ENCODE assay signal across 12 cellular contexts in the genomic region with DNA sequence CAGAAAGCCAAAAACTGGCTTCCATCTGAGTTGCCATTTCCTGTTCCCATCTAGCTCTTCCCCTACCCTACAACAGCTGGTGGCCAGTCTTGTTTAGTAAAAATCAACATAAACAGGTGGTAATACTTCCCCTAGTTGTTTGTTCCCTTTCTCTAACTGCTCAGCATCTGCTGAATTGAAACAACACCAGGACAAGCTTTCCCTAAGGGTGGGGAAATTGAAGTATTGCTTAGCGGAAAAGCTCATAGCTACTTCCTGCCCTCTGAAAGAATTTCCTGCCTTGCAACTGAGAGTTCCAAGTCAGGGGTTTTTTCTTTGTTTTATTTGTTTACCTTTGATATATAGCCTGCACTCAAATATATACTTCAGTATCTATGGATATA.
DNase-seq lines count a peak whose midpoint lies in the region; ATAC-seq lines count a peak whose summit lies in the region.
"Had no signal": no experiment of that assay in that cellular context is flagged by ENCODE, and none has a peak within 500 bp of the region (broad histone marks: within the 10 kb centered on the region; RNA-seq: fewer than 3 reads in every experiment).

No MANE protein-coding gene starts in this region.

- peak; percentile 33 for ATAC-seq in left colon
- ATAC-seq in stimulated activated effector memory CD8-positive, alpha-beta T cell treated with anti-CD3 and anti-CD28 coated beads, Interleukin-12 subunit alpha, Interleukin-12 subunit beta, amount 100 ng/mL, for 72 hours = no peak
- no peak for ATAC-seq in GM19467 (IDR thresholded peaks at IDR 0.05; ENCODE audit: unreplicated experiment)
- ATAC-seq: A549 had no signal

- DNase-seq in activated CD4-positive, alpha-beta memory T cell treated with anti-CD3 and anti-CD28 coated beads, Interleukin-2, amount 10 ng/mL, durations not matched to agents 7 days and 5 days = no peak
- no peak for DNase-seq in activated CD4-positive, alpha-beta memory T cell treated with anti-CD3 and anti-CD28 coated beads for 36 hours
- DNase-seq in activated T-helper 2 cell treated with anti-CD3 and anti-CD28 coated beads, Interferon-gamma antibody, Interleukin-2, Interleukin-4, amounts not matched to agents 10 μg/mL and 5 μg/mL and 100 μg/mL, durations not matched to agents 14 hours and 24 hours and 36 hours (ENCODE audit: low spot score) = no peak
- no peak for DNase-seq in left colon
- no peak for DNase-seq in stimulated activated effector memory CD8-positive, alpha-beta T cell treated with anti-CD3 and anti-CD28 coated beads, Interleukin-12 subunit alpha, Interleukin-12 subunit beta, amount 100 ng/mL, for 72 hours (ENCODE audit: low spot score in 2 of 2)
- DNase-seq in stimulated activated CD4-positive, alpha-beta T cell treated with anti-CD3 and anti-CD28 coated beads, Interleukin-15, amount 100 ng/mL, for 24 hours = no peak
- DNase-seq in effector CD4-positive, alpha-beta T cell = no peak
- DNase-seq: activated CD4-positive, alpha-beta T cell treated with anti-CD3 and anti-CD28 coated beads, Interleukin-2, amount 10 ng/mL, durations not matched to agents 7 days and 5 days; activated effector memory CD4-positive, alpha-beta T cell treated with Interleukin-2 at 50 U/mL for 16 hours had no signal

- peaks cover 15% of the 10 kb centered on the region for H3K4me1 Mint-ChIP-seq in activated CD4-positive, alpha-beta memory T cell treated with anti-CD3 and anti-CD28 coated beads, Interleukin-2, amount 10 ng/mL, durations not matched to agents 7 days and 5 days
- peaks cover 22% of the 10 kb centered on the region for H3K4me1 Mint-ChIP-seq in activated CD4-positive, alpha-beta memory T cell treated with anti-CD3 and anti-CD28 coated beads for 36 hours (ENCODE audit: low read depth)
- H3K4me1 Mint-ChIP-seq in activated T-helper 2 cell treated with anti-CD3 and anti-CD28 coated beads, Interferon-gamma antibody, Interleukin-2, Interleukin-4, amounts not matched to agents 10 μg/mL and 5 μg/mL and 100 μg/mL, durations not matched to agents 14 hours and 24 hours and 36 hours (ENCODE audit: low read depth) = peaks cover 6% of the 10 kb centered on the region
- peaks cover 20% of the 10 kb centered on the region for H3K4me1 Mint-ChIP-seq in stimulated activated effector memory CD8-positive, alpha-beta T cell treated with anti-CD3 and anti-CD28 coated beads, Interleukin-12 subunit alpha, Interleukin-12 subunit beta, amount 100 ng/mL, for 72 hours

- H3K9me3 Mint-ChIP-seq in activated CD4-positive, alpha-beta memory T cell treated with anti-CD3 and anti-CD28 coated beads, Interleukin-2, amount 10 ng/mL, durations not matched to agents 7 days and 5 days = no peaks in the 10 kb centered on the region
- H3K9me3 Mint-ChIP-seq in activated CD4-positive, alpha-beta memory T cell treated with anti-CD3 and anti-CD28 coated beads for 36 hours = no peaks in the 10 kb centered on the region
- no peaks in the 10 kb centered on the region for H3K9me3 Mint-ChIP-seq in activated T-helper 2 cell treated with anti-CD3 and anti-CD28 coated beads, Interferon-gamma antibody, Interleukin-2, Interleukin-4, amounts not matched to agents 10 μg/mL and 5 μg/mL and 100 μg/mL, durations not matched to agents 14 hours and 24 hours and 36 hours
- no peaks in the 10 kb centered on the region for H3K9me3 Mint-ChIP-seq in stimulated activated effector memory CD8-positive, alpha-beta T cell treated with anti-CD3 and anti-CD28 coated beads, Interleukin-12 subunit alpha, Interleukin-12 subunit beta, amount 100 ng/mL, for 72 hours
- H3K9me3 Mint-ChIP-seq: activated CD4-positive, alpha-beta T cell treated with anti-CD3 and anti-CD28 coated beads, Interleukin-2, amount 10 ng/mL, durations not matched to agents 7 days and 5 days; T-helper 1 cell treated with Interleukin-12 subunit alpha and Interleukin-12 subunit beta and Interleukin-4 antibody, amounts not matched to agents 30 μg/mL and 1 μg/mL, for 36 hours had no signal

- no peak overlapping the region for H3K4me3 Mint-ChIP-seq in activated CD4-positive, alpha-beta memory T cell treated with anti-CD3 and anti-CD28 coated beads, Interleukin-2, amount 10 ng/mL, durations not matched to agents 7 days and 5 days
- no peak overlapping the region for H3K4me3 Mint-ChIP-seq in activated CD4-positive, alpha-beta memory T cell treated with anti-CD3 and anti-CD28 coated beads for 36 hours
- H3K4me3 Mint-ChIP-seq in activated T-helper 2 cell treated with anti-CD3 and anti-CD28 coated beads, Interferon-gamma antibody, Interleukin-2, Interleukin-4, amounts not matched to agents 10 μg/mL and 5 μg/mL and 100 μg/mL, durations not matched to agents 14 hours and 24 hours and 36 hours (ENCODE audit: low read depth) = no peak overlapping the region
- no peak overlapping the region for H3K4me3 Mint-ChIP-seq in stimulated activated effector memory CD8-positive, alpha-beta T cell treated with anti-CD3 and anti-CD28 coated beads, Interleukin-12 subunit alpha, Interleukin-12 subunit beta, amount 100 ng/mL, for 72 hours
- H3K4me3 Mint-ChIP-seq: activated CD4-positive, alpha-beta T cell treated with anti-CD3 and anti-CD28 coated beads, Interleukin-2, amount 10 ng/mL, durations not matched to agents 7 days and 5 days; T-helper 1 cell treated with Interleukin-12 subunit alpha and Interleukin-12 subunit beta and Interleukin-4 antibody, amounts not matched to agents 30 μg/mL and 1 μg/mL, for 36 hours had no signal

- intact Hi-C loops in activated CD4-positive, alpha-beta memory T cell treated with anti-CD3 and anti-CD28 coated beads for 36 hours (cut with micrococcal nuclease) = no loop called here
- intact Hi-C loops in activated T-helper 2 cell treated with anti-CD3 and anti-CD28 coated beads, Interferon-gamma antibody, Interleukin-2, Interleukin-4, amounts not matched to agents 10 μg/mL and 5 μg/mL and 100 μg/mL, durations not matched to agents 14 hours and 24 hours and 36 hours (cut with micrococcal nuclease) = no loop called here
- intact Hi-C loops in left colon (cut with DNase I, micrococcal nuclease) = no loop called here

- peak overlapping the region; percentile 42 for H3K27ac Mint-ChIP-seq in activated CD4-positive, alpha-beta memory T cell treated with anti-CD3 and anti-CD28 coated beads, Interleukin-2, amount 10 ng/mL, durations not matched to agents 7 days and 5 days
- H3K27ac Mint-ChIP-seq in activated CD4-positive, alpha-beta memory T cell treated with anti-CD3 and anti-CD28 coated beads for 36 hours = no peak overlapping the region
- peak overlapping the region; percentile 39 for H3K27ac Mint-ChIP-seq in activated T-helper 2 cell treated with anti-CD3 and anti-CD28 coated beads, Interferon-gamma antibody, Interleukin-2, Interleukin-4, amounts not matched to agents 10 μg/mL and 5 μg/mL and 100 μg/mL, durations not matched to agents 14 hours and 24 hours and 36 hours
- H3K27ac Mint-ChIP-seq in stimulated activated effector memory CD8-positive, alpha-beta T cell treated with anti-CD3 and anti-CD28 coated beads, Interleukin-12 subunit alpha, Interleukin-12 subunit beta, amount 100 ng/mL, for 72 hours = peak overlapping the region; percentile 4
- H3K27ac Mint-ChIP-seq: activated CD4-positive, alpha-beta T cell treated with anti-CD3 and anti-CD28 coated beads, Interleukin-2, amount 10 ng/mL, durations not matched to agents 7 days and 5 days; T-helper 1 cell treated with Interleukin-12 subunit alpha and Interleukin-12 subunit beta and Interleukin-4 antibody, amounts not matched to agents 30 μg/mL and 1 μg/mL, for 36 hours had no signal

- no peaks in the 10 kb centered on the region for H3K27me3 Mint-ChIP-seq in activated CD4-positive, alpha-beta memory T cell treated with anti-CD3 and anti-CD28 coated beads, Interleukin-2, amount 10 ng/mL, durations not matched to agents 7 days and 5 days
- no peaks in the 10 kb centered on the region for H3K27me3 Mint-ChIP-seq in activated CD4-positive, alpha-beta memory T cell treated with anti-CD3 and anti-CD28 coated beads for 36 hours
- H3K27me3 Mint-ChIP-seq in activated T-helper 2 cell treated with anti-CD3 and anti-CD28 coated beads, Interferon-gamma antibody, Interleukin-2, Interleukin-4, amounts not matched to agents 10 μg/mL and 5 μg/mL and 100 μg/mL, durations not matched to agents 14 hours and 24 hours and 36 hours (ENCODE audit: low read depth) = no peaks in the 10 kb centered on the region
- H3K27me3 Mint-ChIP-seq: activated CD4-positive, alpha-beta T cell treated with anti-CD3 and anti-CD28 coated beads, Interleukin-2, amount 10 ng/mL, durations not matched to agents 7 days and 5 days had no signal

- peaks cover 29% of the 10 kb centered on the region for H3K36me3 Mint-ChIP-seq in activated CD4-positive, alpha-beta memory T cell treated with anti-CD3 and anti-CD28 coated beads, Interleukin-2, amount 10 ng/mL, durations not matched to agents 7 days and 5 days (ENCODE audit: low read depth)
- H3K36me3 Mint-ChIP-seq in activated CD4-positive, alpha-beta memory T cell treated with anti-CD3 and anti-CD28 coated beads for 36 hours = peaks cover 17% of the 10 kb centered on the region
- H3K36me3 Mint-ChIP-seq in activated T-helper 2 cell treated with anti-CD3 and anti-CD28 coated beads, Interferon-gamma antibody, Interleukin-2, Interleukin-4, amounts not matched to agents 10 μg/mL and 5 μg/mL and 100 μg/mL, durations not matched to agents 14 hours and 24 hours and 36 hours (ENCODE audit: low read depth) = peaks cover 30% of the 10 kb centered on the region
- peaks cover 37% of the 10 kb centered on the region for H3K36me3 Mint-ChIP-seq in stimulated activated effector memory CD8-positive, alpha-beta T cell treated with anti-CD3 and anti-CD28 coated beads, Interleukin-12 subunit alpha, Interleukin-12 subunit beta, amount 100 ng/mL, for 72 hours

- CTCF ChIA-PET in activated CD4-positive, alpha-beta memory T cell treated with anti-CD3 and anti-CD28 coated beads, Interleukin-2, amount 10 ng/mL, durations not matched to agents 7 days and 5 days (lab: Charles Lee) = no interaction called here
- CTCF ChIA-PET in activated CD4-positive, alpha-beta memory T cell treated with anti-CD3 and anti-CD28 coated beads for 36 hours (lab: Charles Lee) = interaction anchor here (1.3 kb wide), 1 partner anchor 10 kb away, joined by 3 read pairs; no protein-coding TSS in a partner anchor

- POLR2A ChIA-PET in activated CD4-positive, alpha-beta memory T cell treated with anti-CD3 and anti-CD28 coated beads, Interleukin-2, amount 10 ng/mL, durations not matched to agents 7 days and 5 days (lab: Charles Lee) = no interaction called here
- POLR2A ChIA-PET in activated CD4-positive, alpha-beta memory T cell treated with anti-CD3 and anti-CD28 coated beads for 36 hours (lab: Charles Lee) = no interaction called here
